Comparison of ENCODE assay signal across 14 cellular contexts in genomic region chr6:145669627-145670034, GRCh38.
DNase-seq lines count a peak whose midpoint lies in the region; ATAC-seq and TF ChIP-seq lines count a peak whose summit lies in the region.
"Had no signal": no experiment of that assay in that cellular context is flagged by ENCODE, and none has a peak within 500 bp of the region (broad histone marks: within the 10 kb centered on the region; RNA-seq: fewer than 3 reads in every experiment).

No MANE protein-coding gene starts in this region.

- TF ChIP-seq CTCF in nephron progenitor cell (IDR thresholded peaks at IDR 0.05) = no peak

- no peak overlapping the region for H3K23ac ChIP-seq in mesendoderm (ENCODE audit: low read length)

- no peak overlapping the region for H3K4ac ChIP-seq in mesendoderm (ENCODE audit: low read depth, low read length)

- H3K18ac ChIP-seq in mesendoderm (ENCODE audit: low read length) = no peak overlapping the region

- H3K9ac ChIP-seq in mesendoderm (ENCODE audit: low read length) = no peak overlapping the region

- H3K9me3 Mint-ChIP-seq in nephron progenitor cell = peaks cover 4% of the 10 kb centered on the region
- peaks cover 4% of the 10 kb centered on the region in 2 donors for H3K9me3 Mint-ChIP-seq in activated naive CD4-positive, alpha-beta T cell treated with anti-CD3 and anti-CD28 coated beads, Interleukin-2, amount 50 U/mL, for 72 hours
- H3K9me3 Mint-ChIP-seq: GM23338 had no signal

- no peak overlapping the region for H2BK120ac ChIP-seq in mesendoderm (ENCODE audit: low read depth, low read length)

- H3K4me3 ChIP-seq in mesendoderm (ENCODE audit: low read length) = no peak overlapping the region
- H3K4me3 ChIP-seq: GM23338, thoracic aorta had no signal

- no peak overlapping the region for H2AK5ac ChIP-seq in mesendoderm (ENCODE audit: low read length)

- no peaks in the 10 kb centered on the region for H3K27me3 ChIP-seq in mesendoderm (ENCODE audit: insufficient read depth, low read length, poor library complexity)

- no peaks in the 10 kb centered on the region for H3K79me2 ChIP-seq in mesendoderm (ENCODE audit: control insufficient read depth, insufficient read depth, low read length)

- H3K27ac Mint-ChIP-seq in nephron progenitor cell = peak overlapping the region; percentile 63
- no peak overlapping the region for H3K27ac Mint-ChIP-seq in activated naive CD4-positive, alpha-beta T cell treated with anti-CD3 and anti-CD28 coated beads, Interleukin-2, amount 50 U/mL, for 72 hours
- H3K27ac Mint-ChIP-seq: GM23338 had no signal

- no peaks in the 10 kb centered on the region for H3K27me3 Mint-ChIP-seq in nephron progenitor cell (ENCODE audit: low read depth, poor library complexity)
- H3K27me3 Mint-ChIP-seq: brain had no signal

- H2BK15ac ChIP-seq in mesendoderm (replicated peaks; ENCODE audit: low read depth) = no peak overlapping the region

- no peak overlapping the region for H4K8ac ChIP-seq in mesendoderm (ENCODE audit: low read depth, low read length)

- no peak for ATAC-seq in GM21528 (IDR thresholded peaks at IDR 0.05; ENCODE audit: low FRiP score, unreplicated experiment)
- no peak for ATAC-seq in activated naive CD4-positive, alpha-beta T cell treated with anti-CD3 and anti-CD28 coated beads, Interleukin-2, amount 50 U/mL, for 72 hours
- ATAC-seq: GM23338, left ventricle myocardium superior had no signal

- no peak overlapping the region for H2BK5ac ChIP-seq in mesendoderm (ENCODE audit: low read length)

- no peaks in the 10 kb centered on the region for H3K79me1 ChIP-seq in mesendoderm (ENCODE audit: low read length)

- no peak overlapping the region for H3K4me3 Mint-ChIP-seq in nephron progenitor cell
- H3K4me3 Mint-ChIP-seq: brain, GM23338 had no signal

- WGBS in mesendoderm (ENCODE audit: extremely low coverage, insufficient coverage, low lambda C conversion rate) = no CpG with 5 or more reads among the region's 2 CpGs

- H4K5ac ChIP-seq in mesendoderm (ENCODE audit: low read length) = no peak overlapping the region

- H3K36me3 Mint-ChIP-seq in nephron progenitor cell (ENCODE audit: low read depth) = peaks cover 27% of the 10 kb centered on the region
- peaks cover 9% of the 10 kb centered on the region in 2 donors for H3K36me3 Mint-ChIP-seq in activated naive CD4-positive, alpha-beta T cell treated with anti-CD3 and anti-CD28 coated beads, Interleukin-2, amount 50 U/mL, for 72 hours

- DNase-seq in AG08396 (ENCODE audit: low spot score) (peak; percentile 42), NCI-H226 (peak; percentile 73), dermis microvascular lymphatic vessel endothelial cell (ENCODE audit: low read depth in 2 of 2) (peak; percentile 57 to 87), nephron progenitor cell (no peak), mesendoderm (no peak)
- DNase-seq in central memory CD4-positive, alpha-beta T cell = no peak
- DNase-seq in activated naive CD4-positive, alpha-beta T cell treated with anti-CD3 and anti-CD28 coated beads, Interleukin-2, amount 50 U/mL, for 72 hours (ENCODE audit: low spot score in 2 of 2) = no peak
- DNase-seq: KBM-7, left ventricle myocardium superior had no signal

- no peak overlapping the region for H3K4me2 ChIP-seq in mesendoderm (ENCODE audit: low read length)
- H3K4me2 ChIP-seq: GM23338 had no signal

- H3K56ac ChIP-seq in mesendoderm (ENCODE audit: low read length) = no peak overlapping the region

- H3K36me3 ChIP-seq in mesendoderm (ENCODE audit: control insufficient read depth, insufficient read depth, low read length) = no peaks in the 10 kb centered on the region
- H3K36me3 ChIP-seq: thoracic aorta had no signal

- no peaks in the 10 kb centered on the region for H3K4me1 ChIP-seq in mesendoderm (ENCODE audit: control insufficient read depth, low read depth, low read length)

- H3K4me1 Mint-ChIP-seq in nephron progenitor cell = peaks cover 9% of the 10 kb centered on the region

- H3K27ac ChIP-seq in mesendoderm (ENCODE audit: low read depth, low read length) = no peak overlapping the region
- H3K27ac ChIP-seq: C4-2B had no signal

Comparison
In these comparisons a context has a peak if more than half of its experiments do, and no peak if none do; other contexts are left out.
1. DNase-seq: peak in AG08396 (single experiment), NCI-H226 (single experiment) and dermis microvascular lymphatic vessel endothelial cell (2 of 2); none in nephron progenitor cell (single experiment), central memory CD4-positive, alpha-beta T cell (single experiment), activated naive CD4-positive, alpha-beta T cell treated with anti-CD3 and anti-CD28 coated beads, Interleukin-2, amount 50 U/mL, for 72 hours (0 of 2) and mesendoderm (single experiment).